16 cellular contexts compared by ENCODE assay signal in genomic region chr17:6501359-6501758, GRCh38. TPM values are rescaled to one million over a fixed set of nuclear protein-coding genes. Genes with fewer than 3 reads are reported as not detected.
A peak's percentile ranks its signal among the peaks of the same experiment; 100 is the strongest.
DNase-seq lines count a peak whose midpoint lies in the region; ATAC-seq and TF ChIP-seq lines count a peak whose summit lies in the region.
"Had no signal": no experiment of that assay in that cellular context is flagged by ENCODE, and none has a peak within 500 bp of the region (broad histone marks: within the 10 kb centered on the region; RNA-seq: fewer than 3 reads in every experiment).

No MANE protein-coding gene starts in this region.

- H3K9me3 ChIP-seq in T-helper 17 cell (ENCODE audit: control insufficient read depth, low read length, poor library complexity, severe bottlenecking) (no peaks in the 10 kb centered on the region), endodermal cell (ENCODE audit: control insufficient read depth, low read length) (no peaks in the 10 kb centered on the region)
- H3K9me3 ChIP-seq: BLaER1, Caco-2 had no signal

- no peak overlapping the region for H3K4me3 Mint-ChIP-seq in GM23338
- no peak overlapping the region for H3K4me3 Mint-ChIP-seq in T-helper 17 cell
- no peak overlapping the region for H3K4me3 Mint-ChIP-seq in endodermal cell
- H3K4me3 Mint-ChIP-seq: CD8-positive, alpha-beta memory T cell had no signal

- no peaks in the 10 kb centered on the region for H4K20me1 ChIP-seq in GM23338 (replicated peaks; ENCODE audit: insufficient read depth)
- H4K20me1 ChIP-seq: BLaER1 had no signal

- no peak overlapping the region for H3K4me2 ChIP-seq in GM23338
- H3K4me2 ChIP-seq: BLaER1 had no signal

- DNase-seq in GM23338 (ENCODE audit: low spot score) (peak; percentile 30), T-helper 17 cell (no peak), endodermal cell (peak; percentile 58), sciatic nerve (ENCODE audit: low spot score) (peak; percentile 34), amygdala (lab: John Stamatoyannopoulos, UW) (no peak)
- DNase-seq: 8988T; AML-193; Caco-2; CD8-positive, alpha-beta memory T cell; DND-41; GDM1; H7 had no signal

- peaks cover 10% of the 10 kb centered on the region for H3K9me3 Mint-ChIP-seq in GM23338
- H3K9me3 Mint-ChIP-seq in endodermal cell = no peaks in the 10 kb centered on the region
- H3K9me3 Mint-ChIP-seq: CD8-positive, alpha-beta memory T cell had no signal

- ATAC-seq in GM23338 (peak; percentile 68), T-helper 17 cell (no peak), sciatic nerve (no peak), HG02870 (IDR thresholded peaks at IDR 0.05; ENCODE audit: unreplicated experiment) (no peak), GM18520 (IDR thresholded peaks at IDR 0.05; ENCODE audit: unreplicated experiment) (no peak), GM21526 (IDR thresholded peaks at IDR 0.05; ENCODE audit: low FRiP score, unreplicated experiment) (no peak)

- no peaks in the 10 kb centered on the region for H3K36me3 ChIP-seq in GM23338 (ENCODE audit: insufficient read depth)
- no peaks in the 10 kb centered on the region for H3K36me3 ChIP-seq in endodermal cell (ENCODE audit: control insufficient read depth, insufficient read depth, low read length)
- H3K36me3 ChIP-seq: BLaER1 had no signal

- no peak overlapping the region for H3K27ac Mint-ChIP-seq in GM23338
- H3K27ac Mint-ChIP-seq in T-helper 17 cell = peak overlapping the region; percentile 32
- no peak overlapping the region for H3K27ac Mint-ChIP-seq in endodermal cell
- H3K27ac Mint-ChIP-seq: CD8-positive, alpha-beta memory T cell had no signal

- 64 to 70% methylated on average over 3 of the region's 3 CpGs for WGBS in endodermal cell (ENCODE audit: insufficient coverage in 1 of 2, insufficient read length in 1 of 2), 2 experiments

- H3K4me1 Mint-ChIP-seq in GM23338 (peaks cover 41% of the 10 kb centered on the region), T-helper 17 cell (peaks cover 11% of the 10 kb centered on the region), endodermal cell (peaks cover 9% of the 10 kb centered on the region)

- H2AFZ ChIP-seq in GM23338 = no peak overlapping the region

- H3F3A ChIP-seq in GM23338 (replicated peaks; ENCODE audit: low read depth) = no peaks in the 10 kb centered on the region

- H3K27me3 ChIP-seq in GM23338 (ENCODE audit: insufficient read depth) (no peaks in the 10 kb centered on the region), endodermal cell (ENCODE audit: control insufficient read depth, insufficient read depth, low read length, poor library complexity, severe bottlenecking) (no peaks in the 10 kb centered on the region)
- H3K27me3 ChIP-seq: BLaER1 had no signal

- H3K27me3 Mint-ChIP-seq in GM23338 (ENCODE audit: insufficient read depth, low read depth, poor library complexity) (peaks cover 14% of the 10 kb centered on the region), T-helper 17 cell (peaks cover 16% of the 10 kb centered on the region), endodermal cell (ENCODE audit: insufficient read depth) (peaks cover 20% of the 10 kb centered on the region)

- H3K4me3 ChIP-seq in GM23338 (no peak overlapping the region), endodermal cell (ENCODE audit: low read length) (no peak overlapping the region)
- H3K4me3 ChIP-seq: BLaER1 had no signal

- no peaks in the 10 kb centered on the region for H3K79me2 ChIP-seq in GM23338 (replicated peaks; ENCODE audit: insufficient read depth)

- intact Hi-C loops in sciatic nerve (cut with DNase I) = no loop called here

- no peak overlapping the region for H3K9ac ChIP-seq in endodermal cell (ENCODE audit: extremely low read depth, low read length, poor library complexity, severe bottlenecking)
- H3K9ac ChIP-seq: BLaER1 had no signal

- peaks cover 13% of the 10 kb centered on the region; the same call in 2 of the 3 replicates for H3K36me3 Mint-ChIP-seq in GM23338 (ENCODE audit: low read depth)
- peaks cover 3% of the 10 kb centered on the region for H3K36me3 Mint-ChIP-seq in T-helper 17 cell (ENCODE audit: low read depth)
- no peaks in the 10 kb centered on the region for H3K36me3 Mint-ChIP-seq in endodermal cell (ENCODE audit: low read depth)
- H3K36me3 Mint-ChIP-seq: CD8-positive, alpha-beta memory T cell had no signal

- H3K27ac ChIP-seq in GM23338 (ENCODE audit: low read depth) = no peak overlapping the region
- no peak overlapping the region for H3K27ac ChIP-seq in endodermal cell (ENCODE audit: low read depth, low read length)
- H3K27ac ChIP-seq: BLaER1 had no signal

- TF ChIP-seq CTCF in GM23338 (conservative IDR thresholded peaks at IDR 0.05; ENCODE audit: low read depth in 2 of 2) = no peak
- no peak for TF ChIP-seq CTCF in endodermal cell (conservative IDR thresholded peaks at IDR 0.05)

- no peaks in the 10 kb centered on the region for H3K9me2 ChIP-seq in GM23338 (ENCODE audit: insufficient read depth)

- peaks cover 21% of the 10 kb centered on the region for H3K4me1 ChIP-seq in GM23338 (ENCODE audit: insufficient read depth)
- H3K4me1 ChIP-seq in endodermal cell (ENCODE audit: control insufficient read depth, insufficient read depth, low read length) = no peaks in the 10 kb centered on the region
- H3K4me1 ChIP-seq: Caco-2 had no signal

TF ChIP-seq in GM23338, 12 proteins besides CTCF, POLR2A, EP300 and RAD21 (continues in another document):
- no peak for TF ChIP-seq POLR2AphosphoS5 (IDR thresholded peaks at IDR 0.05; ENCODE audit: low read depth)
- no peak for TF ChIP-seq CREB1 (CRISPR knock-in tag; IDR thresholded peaks at IDR 0.05; ENCODE audit: low read depth)
- no peak for TF ChIP-seq JUNB (IDR thresholded peaks at IDR 0.05; ENCODE audit: unreplicated experiment)
- no peak for TF ChIP-seq EZH2 (IDR thresholded peaks at IDR 0.05; ENCODE audit: low read depth, unreplicated experiment)
- TF ChIP-seq EZH2phosphoT487 (IDR thresholded peaks at IDR 0.05; ENCODE audit: unreplicated experiment) = no peak
- TF ChIP-seq ZNF114 (CRISPR knock-in tag; IDR thresholded peaks at IDR 0.05) = no peak
- TF ChIP-seq STAT1 (IDR thresholded peaks at IDR 0.05; ENCODE audit: unreplicated experiment) = no peak
- no peak for TF ChIP-seq NANOG (IDR thresholded peaks at IDR 0.05; ENCODE audit: borderline replicate concordance)
- no peak for TF ChIP-seq ETS1 (IDR thresholded peaks at IDR 0.05)

RNA-seq across cellular contexts. Expression of gene PITPNM3, which starts 55.0 kb away (rescaled TPM):
- total RNA-seq in GM23338 (2014; rRNA removed; shearing (Covaris generic)) = 1.5 and 2.2 TPM in 2 replicates
- polyA plus RNA-seq in GM23338 (2016; fragmentation: Nextera tagmentation; extraction: Ambion mirVana) = 0.68 and 1.0 TPM in 2 replicates
- total RNA-seq in T-helper 17 cell = under 1 TPM; 0.31 to 0.52 TPM
- 1 to 10 TPM; 1.8 to 2.7 TPM for total RNA-seq in endodermal cell
- polyA plus RNA-seq in endodermal cell (2013, experiment 1 of 2) = 1.1 TPM
- 1.3 TPM for polyA plus RNA-seq in endodermal cell (2013, experiment 2 of 2)
- 4.3 TPM for total RNA-seq in sciatic nerve
- polyA plus RNA-seq: CD8-positive, alpha-beta memory T cell had no signal

RNA-seq across cellular contexts. Expression of gene PIMREG, which starts 57.1 kb away (rescaled TPM):
- total RNA-seq in GM23338 (2014; rRNA removed; shearing (Covaris generic)) = 137 and 144 TPM in 2 replicates
- 81.7 and 87.8 TPM in 2 replicates for polyA plus RNA-seq in GM23338 (2016; fragmentation: Nextera tagmentation; extraction: Ambion mirVana)
- total RNA-seq in T-helper 17 cell (not detected), endodermal cell (10 to 100 TPM; 33.4 to 68.7 TPM), sciatic nerve (not detected)
- polyA plus RNA-seq in endodermal cell (2013, experiment 1 of 2) = 98.1 TPM
- 101 TPM for polyA plus RNA-seq in endodermal cell (2013, experiment 2 of 2)
- polyA plus RNA-seq: CD8-positive, alpha-beta memory T cell had no signal

Comparison
In these comparisons a context has a peak if more than half of its experiments do, and no peak if none do; other contexts are left out.
1. DNase-seq: peak in GM23338 (single experiment), endodermal cell (single experiment) and sciatic nerve (single experiment); none in T-helper 17 cell (0 of 3) and amygdala (0 of 56).
2. RNA of gene PIMREG, which starts 57.1 kb away (total RNA-seq): 137 to 144 TPM in GM23338 and 33.4 to 68.7 TPM in endodermal cell; not detected in T-helper 17 cell and not detected in sciatic nerve (single experiment); every median in the first group is over 10 times any median in the second.